Comparison of ENCODE assay signal across 10 cellular contexts in genomic region chr3:128316456-128316855, GRCh38.
A peak's percentile ranks its signal among the peaks of the same experiment; 100 is the strongest.
DNase-seq lines count a peak whose midpoint lies in the region; ATAC-seq, FAIRE-seq and TF ChIP-seq lines count a peak whose summit lies in the region.
"Had no signal": no experiment of that assay in that cellular context is flagged by ENCODE, and none has a peak within 500 bp of the region (broad histone marks: within the 10 kb centered on the region; RNA-seq: fewer than 3 reads in every experiment).

No MANE protein-coding gene starts in this region.

- peak overlapping the region; percentile 53 to 59 for H3K27ac Mint-ChIP-seq in activated naive CD4-positive, alpha-beta T cell treated with anti-CD3 and anti-CD28 coated beads, Interleukin-2, amount 50 U/mL, for 72 hours

- no peaks in the 10 kb centered on the region for H3K27me3 ChIP-seq in pancreas
- H3K27me3 ChIP-seq in testis, result no peaks in the 10 kb centered on the region
- H3K27me3 ChIP-seq in gastrocnemius medialis, result no peaks in the 10 kb centered on the region

- in situ Hi-C loops in gastrocnemius medialis (cut with MboI; ENCODE audit: low sequenced_read_pairs in 4 of 4), result no loop called here

- TF ChIP-seq CTCF in pancreas (IDR thresholded peaks at IDR 0.05) (no peak), testis (IDR thresholded peaks at IDR 0.05) (no peak), gastrocnemius medialis (IDR thresholded peaks at IDR 0.05 in 4 of 5, conservative IDR thresholded peaks at IDR 0.05 in 1 of 5) (no peak)

- H3K4me3 ChIP-seq in pancreas, result no peak overlapping the region
- H3K4me3 ChIP-seq in testis, result no peak overlapping the region
- no peak overlapping the region for H3K4me3 ChIP-seq in gastrocnemius medialis

- intact Hi-C loops in pancreas (cut with DNase I) (no loop called here), testis (cut with DNase I; ENCODE audit: low total_unique reads) (no loop called here), gastrocnemius medialis (cut with DNase I; ENCODE audit: low total_unique reads) (no loop called here)

- H3K9me3 ChIP-seq in pancreas, result no peaks in the 10 kb centered on the region
- no peaks in the 10 kb centered on the region for H3K9me3 ChIP-seq in testis
- H3K9me3 ChIP-seq in gastrocnemius medialis, result no peaks in the 10 kb centered on the region

- FAIRE-seq in pancreas (lab: Jason Lieb, UNC), result no peak

- H3K4me1 ChIP-seq in pancreas, result peaks cover 16 to 30% (median 29%) of the 10 kb centered on the region in 3 donors
- peaks cover 19% of the 10 kb centered on the region for H3K4me1 ChIP-seq in testis
- peaks cover 2 to 12% of the 10 kb centered on the region in 2 donors for H3K4me1 ChIP-seq in gastrocnemius medialis

- H3K27ac ChIP-seq in pancreas (peak overlapping the region in 2 of 4 donors; percentile 17 to 19), testis (no peak overlapping the region), gastrocnemius medialis (no peak overlapping the region)

- H3K9me3 Mint-ChIP-seq in activated naive CD4-positive, alpha-beta T cell treated with anti-CD3 and anti-CD28 coated beads, Interleukin-2, amount 50 U/mL, for 72 hours, result no peaks in the 10 kb centered on the region
- H3K9me3 Mint-ChIP-seq: neural crest cell had no signal

- peaks cover 0 to 7% of the 10 kb centered on the region in 2 donors for H3K36me3 Mint-ChIP-seq in activated naive CD4-positive, alpha-beta T cell treated with anti-CD3 and anti-CD28 coated beads, Interleukin-2, amount 50 U/mL, for 72 hours

- TF ChIP-seq POLR2A in testis (IDR thresholded peaks at IDR 0.05) (no peak), gastrocnemius medialis (IDR thresholded peaks at IDR 0.05) (no peak)

- H3K36me3 ChIP-seq in pancreas (no peaks in the 10 kb centered on the region), testis (ENCODE audit: low read depth, missing control alignments) (no peaks in the 10 kb centered on the region), gastrocnemius medialis (no peaks in the 10 kb centered on the region)

- peak; percentile 78 to 89 for ATAC-seq in activated naive CD4-positive, alpha-beta T cell treated with anti-CD3 and anti-CD28 coated beads, Interleukin-2, amount 50 U/mL, for 72 hours
- ATAC-seq in pancreas (peak in 3 of 4 donors; percentile 5 to 20 (median 14)), gastrocnemius medialis (no peak)

- DNase-seq in activated CD4-positive, alpha-beta T cell treated with anti-CD3 and anti-CD28 coated beads for 24 hours (ENCODE audit: low read depth in 2 of 2), result peak; percentile 10 to 23
- peak in 1 of 2 donors; percentile 23 for DNase-seq in activated naive CD4-positive, alpha-beta T cell treated with anti-CD3 and anti-CD28 coated beads, Interleukin-2, amount 50 U/mL, for 72 hours (ENCODE audit: low spot score in 2 of 2)
- DNase-seq in pancreas, result peak in 1 of 6 donors; percentile 50
- peak; percentile 70 for DNase-seq in testis
- DNase-seq in gastrocnemius medialis, result no peak
- DNase-seq in NCI-H128 (lab: John Stamatoyannopoulos, UW; ENCODE audit: unreplicated experiment), result no peak
- DNase-seq in NCI-H1417 (lab: John Stamatoyannopoulos, UW), result no peak
- DNase-seq in NCI-H345 (lab: John Stamatoyannopoulos, UW), result no peak
- DNase-seq: NCI-H2107 had no signal

- 53 to 72% methylated on average over 15 of the region's 15 CpGs for WGBS in pancreas, 2 donors
- 34 to 44% methylated on average over 11 to 15 of the region's 15 CpGs for WGBS in testis, 2 donors

Comparison
In these comparisons a context has a peak if more than half of its experiments do, and no peak if none do; other contexts are left out.
1. DNase-seq: peak in activated CD4-positive, alpha-beta T cell treated with anti-CD3 and anti-CD28 coated beads for 24 hours (2 of 2) and testis (single experiment); none in gastrocnemius medialis (0 of 2), NCI-H128 (single experiment), NCI-H1417 (0 of 3) and NCI-H345 (single experiment).
2. ATAC-seq: peak in activated naive CD4-positive, alpha-beta T cell treated with anti-CD3 and anti-CD28 coated beads, Interleukin-2, amount 50 U/mL, for 72 hours (2 of 2) and pancreas (3 of 4); none in gastrocnemius medialis (0 of 2).